11 cellular contexts compared by ENCODE assay signal in the genomic region with DNA sequence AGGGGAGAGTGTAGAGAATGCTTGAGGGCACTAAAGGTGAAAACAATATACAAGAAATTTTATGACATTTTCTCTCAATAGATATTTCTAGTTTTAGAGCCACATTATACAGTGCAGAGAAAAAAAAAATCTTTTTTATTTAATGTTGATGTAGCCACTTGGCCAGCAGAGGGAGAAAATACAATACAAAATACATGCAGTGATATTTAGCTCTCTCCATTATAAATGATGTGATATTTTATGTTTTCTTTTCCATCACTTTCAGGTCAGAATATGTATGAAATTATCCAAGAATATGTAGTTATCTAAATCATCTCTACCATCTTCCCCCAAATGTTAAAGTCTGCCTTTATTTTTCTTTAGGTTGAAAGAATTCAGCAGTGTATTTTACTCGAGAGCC.
A peak's percentile ranks its signal among the peaks of the same experiment; 100 is the strongest.
DNase-seq lines count a peak whose midpoint lies in the region; ATAC-seq and TF ChIP-seq lines count a peak whose summit lies in the region.
"Had no signal": no experiment of that assay in that cellular context is flagged by ENCODE, and none has a peak within 500 bp of the region (broad histone marks: within the 10 kb centered on the region; RNA-seq: fewer than 3 reads in every experiment).

No MANE protein-coding gene starts in this region.

- H3K36me3 ChIP-seq in cardiac muscle cell (no peaks in the 10 kb centered on the region), tibial nerve (no peaks in the 10 kb centered on the region)
- H3K36me3 ChIP-seq: vagina had no signal

- intact Hi-C loops in left ventricle myocardium superior (cut with micrococcal nuclease): loop anchor here (5.0 kb wide), 1 partner anchor 454 kb away; no protein-coding TSS in a partner anchor

- H3K9me3 ChIP-seq in cardiac muscle cell (ENCODE audit: low read depth) (no peaks in the 10 kb centered on the region), tibial nerve (no peaks in the 10 kb centered on the region)
- H3K9me3 ChIP-seq: Caco-2, vagina had no signal

- H3K27ac ChIP-seq in cardiac muscle cell: no peak overlapping the region
- no peak overlapping the region for H3K27ac ChIP-seq in tibial nerve
- H3K27ac ChIP-seq: skin epidermis, vagina had no signal

- ATAC-seq in left ventricle myocardium superior (no peak), HG03460 (IDR thresholded peaks at IDR 0.05; ENCODE audit: unreplicated experiment) (no peak)

- no peak for TF ChIP-seq POLR2A in tibial nerve (IDR thresholded peaks at IDR 0.05)

- POLR2A ChIA-PET in HEK293T (lab: Yijun Ruan, JAX): no interaction called here

- H3K4me1 ChIP-seq in cardiac muscle cell (ENCODE audit: low read depth) (peaks cover 9% of the 10 kb centered on the region), tibial nerve (no peaks in the 10 kb centered on the region)
- H3K4me1 ChIP-seq: Caco-2, vagina had no signal

- H3K27me3 ChIP-seq in cardiac muscle cell (no peaks in the 10 kb centered on the region), tibial nerve (no peaks in the 10 kb centered on the region)
- H3K27me3 ChIP-seq: vagina had no signal

- CTCF ChIA-PET in HEK293T (lab: Yijun Ruan, JAX): interaction anchor here (0.9 to 1.2 kb wide), 3 partner anchors 29 to 715 kb away, joined by 3 to 7 read pairs (median 6); no protein-coding TSS in a partner anchor

- no peak for TF ChIP-seq EP300 in tibial nerve (IDR thresholded peaks at IDR 0.05)

- H3K4me3 ChIP-seq in cardiac muscle cell: no peak overlapping the region
- no peak overlapping the region for H3K4me3 ChIP-seq in epithelial cell of proximal tubule (ENCODE audit: low read depth, low read length)
- H3K4me3 ChIP-seq in tibial nerve: no peak overlapping the region
- H3K4me3 ChIP-seq: skin epidermis, vagina had no signal

- 65 to 71% methylated on average over 1 of the region's 1 CpG for WGBS in tibial nerve, 2 donors

- DNase-seq in cardiac muscle cell (ENCODE audit: low read depth in 1 of 2, low spot score in 1 of 2) (peak; percentile 3 to 33), left ventricle myocardium superior (no peak), NCI-H446 treated with DMSO at 0.1 percent for 48 hours (lab: John Stamatoyannopoulos, UW) (peak; percentile 13), epithelial cell of proximal tubule (ENCODE audit: low read depth) (no peak), tibial nerve (ENCODE audit: low spot score in 2 of 2) (no peak), iPS-NIHi7 (ENCODE audit: extremely low spot score) (no peak), HEK293T (ENCODE audit: extremely low spot score) (no peak)
- DNase-seq: Caco-2 had no signal

- TF ChIP-seq CTCF in cardiac muscle cell (IDR thresholded peaks at IDR 0.05; ENCODE audit: low read depth, low read length) (peak; percentile 11), epithelial cell of proximal tubule (conservative IDR thresholded peaks at IDR 0.05; ENCODE audit: low read depth, low read length) (peak; percentile 43), tibial nerve (IDR thresholded peaks at IDR 0.05) (peak in 3 of 5 experiments; percentile 25)

TF ChIP-seq in HEK293T, 16 proteins besides CTCF, POLR2A, EP300 and RAD21:
- TF ChIP-seq L3MBTL2 (conservative IDR thresholded peaks at IDR 0.05) (no peak), SP1 (IDR thresholded peaks at IDR 0.05) (no peak), FOXA1 (IDR thresholded peaks at IDR 0.05) (no peak), CTBP1 (IDR thresholded peaks at IDR 0.05; ENCODE audit: borderline replicate concordance) (no peak), TARDBP (IDR thresholded peaks at IDR 0.05) (no peak), FOXM1 (IDR thresholded peaks at IDR 0.05; ENCODE audit: borderline replicate concordance) (no peak), FOXK2 (IDR thresholded peaks at IDR 0.05) (no peak), LEF1 (IDR thresholded peaks at IDR 0.05; ENCODE audit: borderline replicate concordance) (no peak), ARNT (IDR thresholded peaks at IDR 0.05) (no peak), BHLHE40 (IDR thresholded peaks at IDR 0.05; ENCODE audit: borderline replicate concordance) (no peak), ZNF384 (IDR thresholded peaks at IDR 0.05) (no peak), SUZ12 (IDR thresholded peaks at IDR 0.05) (no peak), HDGF (IDR thresholded peaks at IDR 0.05; ENCODE audit: borderline replicate concordance) (no peak), ELF4 (IDR thresholded peaks at IDR 0.05) (no peak), NFRKB (IDR thresholded peaks at IDR 0.05) (no peak)
- TF ChIP-seq, protein P1, sequence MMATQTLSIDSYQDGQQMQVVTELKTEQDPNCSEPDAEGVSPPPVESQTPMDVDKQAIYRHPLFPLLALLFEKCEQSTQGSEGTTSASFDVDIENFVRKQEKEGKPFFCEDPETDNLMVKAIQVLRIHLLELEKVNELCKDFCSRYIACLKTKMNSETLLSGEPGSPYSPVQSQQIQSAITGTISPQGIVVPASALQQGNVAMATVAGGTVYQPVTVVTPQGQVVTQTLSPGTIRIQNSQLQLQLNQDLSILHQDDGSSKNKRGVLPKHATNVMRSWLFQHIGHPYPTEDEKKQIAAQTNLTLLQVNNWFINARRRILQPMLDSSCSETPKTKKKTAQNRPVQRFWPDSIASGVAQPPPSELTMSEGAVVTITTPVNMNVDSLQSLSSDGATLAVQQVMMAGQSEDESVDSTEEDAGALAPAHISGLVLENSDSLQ (IDR thresholded peaks at IDR 0.05): no peak
TF ChIP-seq in HEK293T: peak in this region for 0.

Comparison
In these comparisons a context has a peak if more than half of its experiments do, and no peak if none do; other contexts are left out.
1. DNase-seq: peak in cardiac muscle cell (2 of 2) and NCI-H446 treated with DMSO at 0.1 percent for 48 hours (single experiment); none in left ventricle myocardium superior (single experiment), epithelial cell of proximal tubule (single experiment), tibial nerve (0 of 2), iPS-NIHi7 (single experiment) and HEK293T (single experiment).
2. Peak in every context shown above with its lines, with median percentiles within 50 percentile points of each other: CTCF ChIP-seq.